Comparison of ENCODE assay signal across 1 cellular context in genomic region chr11:69007978-69008381, GRCh38.
TF ChIP-seq lines count a peak whose summit lies in the region.

No MANE protein-coding gene starts in this region.

TF ChIP-seq in liver, 16 proteins besides CTCF, POLR2A, EP300 and RAD21 (continued from another document):
- TF ChIP-seq JUND (IDR thresholded peaks at IDR 0.05) (peak; percentile 31 to 55), MAX (IDR thresholded peaks at IDR 0.05) (peak; percentile 68), TAF1 (conservative IDR thresholded peaks at IDR 0.05) (peak; percentile 29)
